In the genomic region with DNA sequence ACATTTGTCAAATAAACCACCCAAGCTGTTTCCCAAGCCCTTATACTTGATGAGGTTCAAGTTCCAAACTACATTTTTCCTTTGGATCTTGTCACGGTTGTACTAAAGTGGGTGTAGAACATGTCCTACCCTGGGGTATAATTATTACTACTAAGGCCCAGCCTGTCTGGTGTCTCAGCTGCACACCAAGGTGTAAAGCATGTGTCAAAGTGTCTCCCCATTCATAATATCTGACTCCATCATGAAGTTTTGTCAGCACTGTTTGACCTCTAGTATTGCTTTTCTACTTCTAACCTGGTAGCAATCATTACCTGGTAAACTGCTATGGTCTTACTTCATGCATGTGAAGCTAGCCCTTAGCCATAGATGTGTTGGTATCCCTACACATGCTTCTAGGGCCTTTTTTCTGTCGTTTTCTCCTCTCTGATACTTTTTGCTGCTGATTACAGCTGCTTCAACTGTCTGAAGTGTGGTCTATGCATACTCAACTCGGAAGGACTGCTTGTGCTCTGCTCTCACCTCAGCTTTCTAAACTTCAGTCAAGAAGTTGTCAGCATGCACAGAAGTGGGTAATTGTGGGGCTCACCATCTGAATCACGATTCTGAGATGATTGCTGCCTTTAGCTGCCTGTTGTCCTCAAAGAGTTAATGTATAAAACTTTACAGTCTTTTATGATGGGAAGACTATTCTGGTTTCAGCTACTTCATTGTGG, we compare ENCODE assay signal across 12 cellular contexts.
DNase-seq lines count a peak whose midpoint lies in the region; ATAC-seq and TF ChIP-seq lines count a peak whose summit lies in the region.
"Had no signal": no experiment of that assay in that cellular context is flagged by ENCODE, and none has a peak within 500 bp of the region (broad histone marks: within the 10 kb centered on the region; RNA-seq: fewer than 3 reads in every experiment).

No MANE protein-coding gene starts in this region.

- H3K27ac ChIP-seq in CD4-positive, alpha-beta memory T cell (ENCODE audit: low read depth, low read length), result peak overlapping the region; percentile 11
- H3K27ac ChIP-seq in hepatocyte, result no peak overlapping the region
- H3K27ac ChIP-seq in mesendoderm (ENCODE audit: low read depth, low read length), result no peak overlapping the region
- H3K27ac ChIP-seq: upper lobe of right lung had no signal

- no peak for DNase-seq in CD4-positive, alpha-beta memory T cell
- DNase-seq in activated naive CD4-positive, alpha-beta T cell treated with anti-CD3 and anti-CD28 coated beads, Interleukin-2, amount 50 U/mL, for 16 hours, result peak; percentile 14
- DNase-seq in hepatocyte (ENCODE audit: low spot score), result no peak
- DNase-seq in mesendoderm, result no peak
- no peak for DNase-seq in D341Med (ENCODE audit: low spot score)
- DNase-seq in GM20000 (ENCODE audit: low spot score), result no peak
- DNase-seq: activated effector memory CD4-positive, alpha-beta T cell treated with anti-CD3 and anti-CD28 coated beads, Interleukin-2, amount 50 U/mL, for 16 hours; Caco-2; NCI-H2081; upper lobe of right lung had no signal

- peaks cover 24% of the 10 kb centered on the region for H3K4me1 ChIP-seq in CD4-positive, alpha-beta memory T cell (ENCODE audit: insufficient read depth, low read length)
- H3K4me1 ChIP-seq in hepatocyte (ENCODE audit: insufficient read depth) (no peaks in the 10 kb centered on the region), mesendoderm (ENCODE audit: control insufficient read depth, low read depth, low read length) (no peaks in the 10 kb centered on the region)
- H3K4me1 ChIP-seq: Caco-2, upper lobe of right lung had no signal

- H4K5ac ChIP-seq in mesendoderm (ENCODE audit: low read length), result no peak overlapping the region

- CTCF ChIA-PET in CD4-positive, alpha-beta memory T cell (lab: Charles Lee; ENCODE audit: partially characterized antibody), result interaction anchor here (1.1 kb wide), 1 partner anchor 13 kb away, joined by 4 read pairs; no protein-coding TSS in a partner anchor

- peak overlapping the region in 1 of 2 donors; percentile 19 for H3K4me3 ChIP-seq in CD4-positive, alpha-beta memory T cell (ENCODE audit: low read length in 2 of 2)
- H3K4me3 ChIP-seq in hepatocyte (no peak overlapping the region), mesendoderm (ENCODE audit: low read length) (no peak overlapping the region)
- H3K4me3 ChIP-seq: upper lobe of right lung had no signal

- no peaks in the 10 kb centered on the region for H3K27me3 ChIP-seq in CD4-positive, alpha-beta memory T cell (ENCODE audit: insufficient read depth, low read length)
- no peaks in the 10 kb centered on the region for H3K27me3 ChIP-seq in hepatocyte
- no peaks in the 10 kb centered on the region for H3K27me3 ChIP-seq in mesendoderm (ENCODE audit: insufficient read depth, low read length, poor library complexity)
- H3K27me3 ChIP-seq: upper lobe of right lung had no signal

- ATAC-seq in GM19452 (IDR thresholded peaks at IDR 0.05; ENCODE audit: unreplicated experiment) (peak; percentile 65), HG03139 (IDR thresholded peaks at IDR 0.05; ENCODE audit: unreplicated experiment) (peak; percentile 53)
- ATAC-seq: upper lobe of right lung had no signal

- no peak overlapping the region for H2BK120ac ChIP-seq in mesendoderm (ENCODE audit: low read depth, low read length)

- no peaks in the 10 kb centered on the region for H3K27me3 Mint-ChIP-seq in CD4-positive, alpha-beta memory T cell

- no peak overlapping the region for H3K23ac ChIP-seq in mesendoderm (ENCODE audit: low read length)

- no peak overlapping the region for H2BK15ac ChIP-seq in mesendoderm (replicated peaks; ENCODE audit: low read depth)

- H2AK5ac ChIP-seq in mesendoderm (ENCODE audit: low read length), result no peak overlapping the region

- H3K79me1 ChIP-seq in mesendoderm (ENCODE audit: low read length), result no peaks in the 10 kb centered on the region

- 54% methylated on average over 4 of the region's 4 CpGs for WGBS in hepatocyte (ENCODE audit: low lambda C conversion rate, missing lambda C conversion rate)
- WGBS in mesendoderm (ENCODE audit: extremely low coverage, insufficient coverage, low lambda C conversion rate), result no CpG with 5 or more reads among the region's 4 CpGs

- H3K4me1 Mint-ChIP-seq in CD4-positive, alpha-beta memory T cell, result peaks cover 6 to 13% (median 10%) of the 10 kb centered on the region in 4 donors

- no peak overlapping the region for H2AFZ ChIP-seq in hepatocyte

- TF ChIP-seq CTCF in hepatocyte (IDR thresholded peaks at IDR 0.05; ENCODE audit: poor library complexity) (no peak), GM20000 (IDR thresholded peaks at IDR 0.05; ENCODE audit: extremely low read depth, missing control alignments) (no peak)

- POLR2A ChIA-PET in CD4-positive, alpha-beta memory T cell (lab: Charles Lee; ENCODE audit: partially characterized antibody), result interaction anchor here (0.8 to 1.5 kb wide), 3 partner anchors 14 to 445 kb away, joined by 3 to 4 read pairs (median 3); a partner anchor contains a TSS

- H3K36me3 ChIP-seq in CD4-positive, alpha-beta memory T cell (ENCODE audit: insufficient read depth, low read length), result no peaks in the 10 kb centered on the region
- H3K36me3 ChIP-seq in hepatocyte (replicated peaks; ENCODE audit: insufficient read depth, low read depth), result no peaks in the 10 kb centered on the region
- H3K36me3 ChIP-seq in mesendoderm (ENCODE audit: control insufficient read depth, insufficient read depth, low read length), result no peaks in the 10 kb centered on the region
- H3K36me3 ChIP-seq: upper lobe of right lung had no signal

- H4K20me1 ChIP-seq in hepatocyte (ENCODE audit: insufficient read depth, poor library complexity, severe bottlenecking), result no peaks in the 10 kb centered on the region

- no peak overlapping the region for H3K18ac ChIP-seq in mesendoderm (ENCODE audit: low read length)

- no peaks in the 10 kb centered on the region for H3K9me2 ChIP-seq in hepatocyte (replicated peaks; ENCODE audit: insufficient read depth)

- peak overlapping the region in 6 of 7 donors; percentile 2 to 81 (median 56) for H3K27ac Mint-ChIP-seq in CD4-positive, alpha-beta memory T cell

- no peak overlapping the region for H4K8ac ChIP-seq in mesendoderm (ENCODE audit: low read depth, low read length)

- no peak overlapping the region for H3K56ac ChIP-seq in mesendoderm (ENCODE audit: low read length)

- H3K79me2 ChIP-seq in hepatocyte (no peaks in the 10 kb centered on the region), mesendoderm (ENCODE audit: control insufficient read depth, insufficient read depth, low read length) (no peaks in the 10 kb centered on the region)

- H3K4me2 ChIP-seq in hepatocyte, result no peak overlapping the region
- no peak overlapping the region for H3K4me2 ChIP-seq in mesendoderm (ENCODE audit: low read length)

- peaks cover 0 to 3% (median 2%) of the 10 kb centered on the region in 8 donors for H3K9me3 Mint-ChIP-seq in CD4-positive, alpha-beta memory T cell

- H3K9ac ChIP-seq in mesendoderm (ENCODE audit: low read length), result no peak overlapping the region

- no peaks in the 10 kb centered on the region for H3K9me3 ChIP-seq in CD4-positive, alpha-beta memory T cell (ENCODE audit: control insufficient read depth in 1 of 2, low read length in 2 of 2)
- no peaks in the 10 kb centered on the region for H3K9me3 ChIP-seq in hepatocyte (ENCODE audit: low read depth)
- H3K9me3 ChIP-seq: upper lobe of right lung had no signal

- H2BK5ac ChIP-seq in mesendoderm (ENCODE audit: low read length), result no peak overlapping the region

- H3K4me3 Mint-ChIP-seq in CD4-positive, alpha-beta memory T cell, result peak overlapping the region; percentile 39 to 79 (median 65)

- no peak overlapping the region for H3K4ac ChIP-seq in mesendoderm (ENCODE audit: low read depth, low read length)

- intact Hi-C loops in CD4-positive, alpha-beta memory T cell (cut with micrococcal nuclease), result no loop called here

- no peaks in the 10 kb centered on the region for H3K36me3 Mint-ChIP-seq in CD4-positive, alpha-beta memory T cell
